Comparison of ENCODE assay signal across 37 cellular contexts in genomic region chr16:81971853-81972252, GRCh38. TPM values are rescaled to one million over a fixed set of nuclear protein-coding genes. Genes with fewer than 3 reads are reported as not detected.
DNase-seq lines count a peak whose midpoint lies in the region; ATAC-seq, FAIRE-seq and TF ChIP-seq lines count a peak whose summit lies in the region.
"Had no signal": no experiment of that assay in that cellular context is flagged by ENCODE, and none has a peak within 500 bp of the region (broad histone marks: within the 10 kb centered on the region; RNA-seq: fewer than 3 reads in every experiment).

No MANE protein-coding gene starts in this region.

- H3K27ac ChIP-seq in HepG2 (ENCODE audit: extremely low read length, insufficient read depth, low read length) (no peak overlapping the region), right lobe of liver (no peak overlapping the region), DOHH2 (ENCODE audit: low read depth, low read length) (no peak overlapping the region), HCT116 (ENCODE audit: low read depth, low read length) (no peak overlapping the region), HEK293 (ENCODE audit: extremely low read depth, low read depth, low read length) (no peak overlapping the region), gastrocnemius medialis (no peak overlapping the region)
- H3K27ac ChIP-seq: 22Rv1; A549; BLaER1; BLaER1 treated with 17β-estradiol and CSF1 and Interleukin-3, amounts not matched to agents 10 nM and 100 nM; C4-2B had no signal

- intact Hi-C loops in HepG2 (cut with micrococcal nuclease; ENCODE audit: unreplicated experiment) (no loop called here), right lobe of liver (cut with DNase I) (no loop called here), HCT116 (cut with micrococcal nuclease) (no loop called here), gastrocnemius medialis (cut with DNase I; ENCODE audit: low total_unique reads) (no loop called here)

- DNase-seq in HepG2 (ENCODE audit: low spot score) (no peak), right lobe of liver (no peak), HCT116 (ENCODE audit: low read depth, low spot score) (no peak), T1000 (lab: John Stamatoyannopoulos, UW) (no peak), gastrocnemius medialis (no peak)
- DNase-seq: 8988T; ACHN; AML-193; BE2C; C1 segment of cervical spinal cord; Caco-2; Calu3; CD4-positive, alpha-beta memory T cell; CD4-positive, alpha-beta T cell; CD4-positive, CD25-positive, alpha-beta regulatory T cell; CD8-positive, alpha-beta memory T cell; CD8-positive, alpha-beta T cell; COR-L47; DMS 273 treated with DMSO at 0.1 percent for 48 hours; DMS153; DMS53; DMS79; DMS79 treated with DMSO at 0.1 percent for 48 hours; DND-41; EL had no signal

- H3K9me3 ChIP-seq in HepG2 (ENCODE audit: low read length) (peaks cover 10% of the 10 kb centered on the region), right lobe of liver (no peaks in the 10 kb centered on the region), DOHH2 (ENCODE audit: control insufficient read depth, insufficient read depth, low read length) (0 out of 2 replicates have a peak, but pooled peaks cover 4% of the 10 kb centered on the region), HCT116 (ENCODE audit: control insufficient read depth in 1 of 2, insufficient read depth in 1 of 2, low read depth in 1 of 2, low read length in 2 of 2) (no peaks in the 10 kb centered on the region), HEK293 (ENCODE audit: control insufficient read depth, insufficient read depth, low read depth, low read length) (no peaks in the 10 kb centered on the region), gastrocnemius medialis (no peaks in the 10 kb centered on the region)
- H3K9me3 ChIP-seq: BE2C, Caco-2 had no signal

- ATAC-seq in HepG2, result no peak
- no peak for ATAC-seq in right lobe of liver
- ATAC-seq in HCT116, result no peak
- ATAC-seq in gastrocnemius medialis, result no peak
- no peak for ATAC-seq in HG03457 (IDR thresholded peaks at IDR 0.05; ENCODE audit: unreplicated experiment)
- ATAC-seq: A549; CD8-positive, alpha-beta T cell had no signal

- H3K9ac ChIP-seq in HepG2 (ENCODE audit: insufficient read depth, low read depth, low read length), result no peak overlapping the region
- H3K9ac ChIP-seq in HCT116 (ENCODE audit: low read length), result no peak overlapping the region
- H3K9ac ChIP-seq: BLaER1; BLaER1 treated with 17β-estradiol and CSF1 and Interleukin-3, amounts not matched to agents 10 nM and 100 nM had no signal

- no peak overlapping the region for H2AFZ ChIP-seq in HepG2 (ENCODE audit: low read length)
- H2AFZ ChIP-seq in HCT116 (ENCODE audit: low read depth, low read length, poor library complexity, severe bottlenecking), result no peak overlapping the region

- H3K79me2 ChIP-seq in HepG2 (ENCODE audit: insufficient read depth, low read length), result no peaks in the 10 kb centered on the region
- no peaks in the 10 kb centered on the region for H3K79me2 ChIP-seq in DOHH2 (ENCODE audit: control insufficient read depth, low read length)
- no peaks in the 10 kb centered on the region for H3K79me2 ChIP-seq in HCT116 (ENCODE audit: insufficient read depth, low read length)

- H4K20me1 ChIP-seq in HepG2 (ENCODE audit: insufficient read depth, low read length) (no peaks in the 10 kb centered on the region), DOHH2 (ENCODE audit: control insufficient read depth, insufficient read depth, low read depth, low read length) (no peaks in the 10 kb centered on the region), HCT116 (ENCODE audit: insufficient read depth) (no peaks in the 10 kb centered on the region)
- H4K20me1 ChIP-seq: BLaER1; BLaER1 treated with 17β-estradiol and CSF1 and Interleukin-3, amounts not matched to agents 10 nM and 100 nM had no signal

- in situ Hi-C loops in HepG2 (cut with HindIII; ENCODE audit: extremely low pct_ligation_motif_present, low pct_unique_long_range_greater_than_20kb) (no loop called here), gastrocnemius medialis (cut with MboI; ENCODE audit: low sequenced_read_pairs in 4 of 4) (no loop called here)

- TF ChIP-seq RAD21 in HepG2 (CRISPR knock-in tag; IDR thresholded peaks at IDR 0.05) (no peak), HCT116 (IDR thresholded peaks at IDR 0.05; ENCODE audit: low read depth) (no peak)

- BruUV-seq in HepG2 (replicated peaks; lab: Mats Ljungman, UMichigan) (no TSS peak), HCT116 (replicated peaks; lab: Mats Ljungman, UMichigan) (no TSS peak)

- H3K4me2 ChIP-seq in HepG2 (ENCODE audit: low read depth, low read length) (no peak overlapping the region), DOHH2 (ENCODE audit: low read length) (peak overlapping the region; percentile 22; the same call in 1 of the 2 replicates), HCT116 (ENCODE audit: low read length) (no peak overlapping the region)
- H3K4me2 ChIP-seq: A549; BLaER1; BLaER1 treated with 17β-estradiol and CSF1 and Interleukin-3, amounts not matched to agents 10 nM and 100 nM had no signal

- no peak for FAIRE-seq in HepG2 (lab: Jason Lieb, UNC)
- FAIRE-seq: A204.1, A549, D721Med had no signal

- WGBS in HepG2 (ENCODE audit: low lambda C conversion rate), result 13% methylated on average over 1 of the region's 1 CpG
- WGBS in right lobe of liver (ENCODE audit: insufficient coverage, low coverage, low lambda C conversion rate, missing lambda C conversion rate), result 90% methylated on average over 1 of the region's 1 CpG

- no peaks in the 10 kb centered on the region for H3K36me3 ChIP-seq in HepG2 (replicated peaks in 1 of 2; ENCODE audit: control insufficient read depth in 1 of 2, insufficient read depth in 2 of 2, low read length in 2 of 2)
- H3K36me3 ChIP-seq in right lobe of liver, result no peaks in the 10 kb centered on the region
- H3K36me3 ChIP-seq in DOHH2 (ENCODE audit: control insufficient read depth, low read length), result no peaks in the 10 kb centered on the region
- no peaks in the 10 kb centered on the region for H3K36me3 ChIP-seq in HCT116 (ENCODE audit: control insufficient read depth in 1 of 2, insufficient read depth in 2 of 2, low read length in 2 of 2)
- no peaks in the 10 kb centered on the region for H3K36me3 ChIP-seq in HEK293 (ENCODE audit: control insufficient read depth in 2 of 2, insufficient read depth in 1 of 2, low read length in 2 of 2)
- no peaks in the 10 kb centered on the region for H3K36me3 ChIP-seq in gastrocnemius medialis
- H3K36me3 ChIP-seq: BE2C; BLaER1; BLaER1 treated with 17β-estradiol and CSF1 and Interleukin-3, amounts not matched to agents 10 nM and 100 nM had no signal

- CTCF ChIA-PET in HepG2 (lab: Yijun Ruan, JAX; ENCODE audit: low intra/inter-chr PET ratio, low total read pairs) (no interaction called here), HCT116 (lab: Charles Lee) (interaction anchor here (1.5 kb wide), 1 partner anchor 90 kb away, joined by 3 read pairs; no protein-coding TSS in a partner anchor), HEK293 (lab: Yijun Ruan, JAX) (interaction anchor here (0.6 kb wide), 1 partner anchor 474 kb away, joined by 4 read pairs; no protein-coding TSS in a partner anchor)

- POLR2A ChIA-PET in HepG2 (lab: Yijun Ruan, JAX), result no interaction called here
- POLR2A ChIA-PET in HCT116 (lab: Charles Lee), result no interaction called here
- POLR2A ChIA-PET in HEK293 (lab: Yijun Ruan, JAX), result no interaction called here

- no peaks in the 10 kb centered on the region for H3K27me3 ChIP-seq in HepG2 (ENCODE audit: control insufficient read depth in 1 of 2, insufficient read depth in 2 of 2, low read length in 2 of 2)
- no peaks in the 10 kb centered on the region for H3K27me3 ChIP-seq in right lobe of liver
- H3K27me3 ChIP-seq in DOHH2 (ENCODE audit: control insufficient read depth, low read length), result peaks cover 9% of the 10 kb centered on the region; the same call in 1 of the 2 replicates
- H3K27me3 ChIP-seq in HCT116 (ENCODE audit: insufficient read depth, low read length), result no peaks in the 10 kb centered on the region
- no peaks in the 10 kb centered on the region for H3K27me3 ChIP-seq in gastrocnemius medialis
- H3K27me3 ChIP-seq: BE2C; BLaER1; BLaER1 treated with 17β-estradiol and CSF1 and Interleukin-3, amounts not matched to agents 10 nM and 100 nM had no signal

- TF ChIP-seq CTCF in HepG2 (CRISPR knock-in tag; IDR thresholded peaks at IDR 0.05) (no peak), right lobe of liver (IDR thresholded peaks at IDR 0.05) (no peak), DOHH2 (IDR thresholded peaks at IDR 0.05; ENCODE audit: low read depth, low read length, poor library complexity, severe bottlenecking) (no peak), HCT116 (IDR thresholded peaks at IDR 0.05 in 2 of 3, conservative IDR thresholded peaks at IDR 0.05 in 1 of 3; ENCODE audit: borderline replicate concordance in 1 of 3, insufficient read depth in 1 of 3, low read depth in 2 of 3, low read length in 2 of 3) (no peak), HEK293 (tag by site-specific recombination; IDR thresholded peaks at IDR 0.05) (no peak), gastrocnemius medialis (IDR thresholded peaks at IDR 0.05 in 4 of 5, conservative IDR thresholded peaks at IDR 0.05 in 1 of 5) (no peak)

- H3K4me1 ChIP-seq in HepG2 (ENCODE audit: insufficient read depth, low read length) (no peaks in the 10 kb centered on the region), right lobe of liver (no peaks in the 10 kb centered on the region), DOHH2 (ENCODE audit: control insufficient read depth, low read length) (peaks cover 15% of the 10 kb centered on the region), HCT116 (ENCODE audit: control insufficient read depth in 1 of 2, insufficient read depth in 2 of 2, low read length in 2 of 2) (no peaks in the 10 kb centered on the region), HEK293 (ENCODE audit: control insufficient read depth, insufficient read depth, low read length) (no peaks in the 10 kb centered on the region), gastrocnemius medialis (no peaks in the 10 kb centered on the region)
- H3K4me1 ChIP-seq: A549, BE2C, BLaER1 had no signal

- TF ChIP-seq EP300 in HepG2 (IDR thresholded peaks at IDR 0.05; ENCODE audit: low read depth in 2 of 2, low read length in 2 of 2) (no peak), HepG2 (CRISPR knock-in tag; IDR thresholded peaks at IDR 0.05; ENCODE audit: borderline replicate concordance) (no peak)

- TF ChIP-seq POLR2A in HepG2 (IDR thresholded peaks at IDR 0.05; ENCODE audit: insufficient read depth in 1 of 2, low read depth in 2 of 2, low read length in 2 of 2) (no peak), right lobe of liver (IDR thresholded peaks at IDR 0.05) (no peak), HCT116 (IDR thresholded peaks at IDR 0.05; ENCODE audit: borderline replicate concordance, extremely low read depth, insufficient read depth, insufficient read length) (no peak), gastrocnemius medialis (IDR thresholded peaks at IDR 0.05) (no peak)

- H3K9me2 ChIP-seq in DOHH2 (replicated peaks; ENCODE audit: control insufficient read depth, low read length) (no peaks in the 10 kb centered on the region), HCT116 (ENCODE audit: insufficient read depth) (no peaks in the 10 kb centered on the region)

- H3F3A ChIP-seq in DOHH2 (ENCODE audit: control insufficient read depth, insufficient read depth), result no peaks in the 10 kb centered on the region

- RAD21 ChIA-PET in HCT116 (lab: Charles Lee; ENCODE audit: low non-redundant PET in 1 of 2, low total read pairs in 2 of 2, uncharacterized antibody in 2 of 2, unreplicated experiment in 2 of 2), result no interaction called here

- no peak overlapping the region for H3K4me3 ChIP-seq in HepG2 (replicated peaks in 1 of 3; ENCODE audit: insufficient read depth in 1 of 3, low read depth in 2 of 3, low read length in 3 of 3)
- no peak overlapping the region for H3K4me3 ChIP-seq in right lobe of liver
- H3K4me3 ChIP-seq in DOHH2 (ENCODE audit: low read length), result peak overlapping the region; percentile 21; the same call in 1 of the 2 replicates
- H3K4me3 ChIP-seq in HCT116 (replicated peaks in 1 of 2; ENCODE audit: low read depth in 1 of 2, low read length in 2 of 2), result no peak overlapping the region
- no peak overlapping the region for H3K4me3 ChIP-seq in HEK293 (ENCODE audit: low read depth, low read length)
- no peak overlapping the region for H3K4me3 ChIP-seq in gastrocnemius medialis
- H3K4me3 ChIP-seq: A549; BLaER1; BLaER1 treated with 17β-estradiol and CSF1 and Interleukin-3, amounts not matched to agents 10 nM and 100 nM had no signal

RNA-seq across cellular contexts. Expression of gene SDR42E1, which starts 39.4 kb away (rescaled TPM):
- total RNA-seq in HepG2 (2016; rRNA removed; fragmentation: Illumina TruSeq; extraction: Trizol), result 0.01 and 0.13 TPM in 2 replicates
- total RNA-seq in HepG2 (2016; cell fraction: cytosol; rRNA removed; fragmentation: Illumina TruSeq; extraction: Trizol; ENCODE audit: low read depth), result not detected in 2 replicates
- 0.09 and 0.39 TPM in 2 replicates for total RNA-seq in HepG2 (2016; cell fraction: insoluble cytoplasmic fraction; rRNA removed; fragmentation: Illumina TruSeq; extraction: Trizol)
- total RNA-seq in HepG2 (2016; cell fraction: membrane; rRNA removed; fragmentation: Illumina TruSeq; extraction: Trizol), result under 0.01 and 0.09 TPM in 2 replicates
- total RNA-seq in HepG2 (2016; cell fraction: nucleus; rRNA removed; fragmentation: Illumina TruSeq; extraction: Trizol), result 0.03 TPM in 1 of 2 replicates, not detected in the other
- polyA plus RNA-seq in HepG2 (2011; rRNA removed), result 0.01 TPM in 1 of 2 replicates, not detected in the other
- under 0.01 TPM in 1 of 2 replicates, not detected in the other for polyA plus RNA-seq in HepG2 (2011; cell fraction: cytosol; rRNA removed)
- 0.02 TPM in 2 replicates for polyA plus RNA-seq in HepG2 (2011; cell fraction: nucleus; rRNA removed)
- polyA plus RNA-seq in HepG2 (2012), result 0.01 TPM in 1 of 2 replicates, not detected in the other
- not detected in 2 replicates for polyA plus RNA-seq in HepG2 (2016; cell fraction: cytosol; fragmentation: Illumina TruSeq; extraction: Trizol; ENCODE audit: low read depth)
- polyA plus RNA-seq in HepG2 (2016; cell fraction: insoluble cytoplasmic fraction; fragmentation: Illumina TruSeq; extraction: Trizol; ENCODE audit: low read depth), result 0.11 TPM in 2 replicates
- polyA plus RNA-seq in HepG2 (2016; cell fraction: membrane; fragmentation: Illumina TruSeq; extraction: Trizol; ENCODE audit: low read depth), result 0.07 TPM in 1 of 2 replicates, not detected in the other
- not detected in 2 replicates for polyA plus RNA-seq in HepG2 (2016; cell fraction: nucleus; fragmentation: Illumina TruSeq; extraction: Trizol; ENCODE audit: insufficient read depth, low read depth)
- not detected in 2 replicates for polyA minus RNA-seq in HepG2 (2011; rRNA and poly(A)+ RNA removed; ENCODE audit: low replicate concordance)
- not detected in 2 replicates for polyA minus RNA-seq in HepG2 (2011; cell fraction: cytosol; rRNA and poly(A)+ RNA removed)
- polyA minus RNA-seq in HepG2 (2011; cell fraction: nucleus; rRNA and poly(A)+ RNA removed), result not detected in 2 replicates
- total RNA-seq in right lobe of liver, result 1 to 10 TPM; 3.4 to 5.9 (median 4.5) TPM
- 17.4 TPM for total RNA-seq in HCT116 (2021; ENCODE audit: unreplicated experiment)
- 11.0 and 11.9 TPM in 2 replicates for polyA plus RNA-seq in HCT116 (2012)
- total RNA-seq in gastrocnemius medialis, result under 1 TPM in 1 of 4 donors, not detected in 3; 0.02 TPM
- total RNA-seq: A673 had no signal
- polyA plus RNA-seq: CD14-positive monocyte had no signal

Comparison
In these comparisons a context has a peak if more than half of its experiments do, and no peak if none do; other contexts are left out.
1. Of the 63 proteins assayed by ChIP-seq in both HepG2 and HEK293: peak only in HepG2: none; only in HEK293: SETDB1; in both: none; in neither: 62.